ENCODE assay signal across 12 cellular contexts in the genomic region with DNA sequence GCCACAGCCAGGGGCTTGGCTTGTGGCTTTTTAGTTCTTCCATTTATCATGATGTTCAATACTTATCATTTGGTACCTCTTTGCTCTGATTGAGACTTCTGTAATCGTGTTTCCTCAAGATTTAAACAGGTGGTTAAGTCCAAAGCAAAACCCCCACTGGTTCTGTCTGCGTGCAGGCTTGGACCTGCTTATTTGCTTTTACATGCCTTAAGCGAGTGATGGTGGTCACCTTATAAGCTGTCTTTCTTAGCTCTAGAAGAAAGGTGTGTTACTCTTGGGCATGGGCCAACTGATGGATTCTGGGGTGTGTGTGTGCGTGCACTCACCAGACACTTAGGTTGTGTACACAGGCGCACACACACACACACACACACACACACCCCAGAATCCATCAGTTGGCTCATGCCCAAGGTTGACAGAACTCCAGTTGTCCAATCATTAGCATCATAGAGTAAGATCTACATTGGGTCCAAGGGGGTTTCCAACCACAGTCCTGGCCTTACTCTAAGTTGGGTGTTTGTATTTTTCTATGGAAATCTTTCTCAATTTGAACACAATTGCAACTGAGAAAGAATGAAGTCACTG. TPM values are rescaled to one million over a fixed set of nuclear protein-coding genes. Genes with fewer than 3 reads are reported as not detected.
A peak's percentile ranks its signal among the peaks of the same experiment; 100 is the strongest.
DNase-seq lines count a peak whose midpoint lies in the region; ATAC-seq and TF ChIP-seq lines count a peak whose summit lies in the region.
"Had no signal": no experiment of that assay in that cellular context is flagged by ENCODE, and none has a peak within 500 bp of the region (broad histone marks: within the 10 kb centered on the region; RNA-seq: fewer than 3 reads in every experiment).

No MANE protein-coding gene starts in this region.

- ATAC-seq in natural killer cell (no peak), HG03108 (IDR thresholded peaks at IDR 0.05; ENCODE audit: unreplicated experiment) (no peak)
- ATAC-seq in natural killer cell treated with Interleukin-12 subunit alpha and Interleukin-12 subunit beta and Interleukin-15 and Interleukin-18, amount 100 ng/mL, for 72 hours, result no peak

- no peaks in the 10 kb centered on the region for H3K36me3 Mint-ChIP-seq in natural killer cell
- H3K36me3 Mint-ChIP-seq in natural killer cell treated with Interleukin-12 subunit alpha and Interleukin-12 subunit beta and Interleukin-15 and Interleukin-18, amount 100 ng/mL, for 72 hours, result no peaks in the 10 kb centered on the region
- peaks cover 8% of the 10 kb centered on the region for H3K36me3 Mint-ChIP-seq in dendritic cell treated with granulocyte-macrophage colony-stimulating factor and Interleukin-4, amounts not matched to agents 40 ng/mL and 50 ng/mL, for 4 days (ENCODE audit: low read depth)
- H3K36me3 Mint-ChIP-seq in nephron (ENCODE audit: low read depth), result no peaks in the 10 kb centered on the region

- H3K4me3 Mint-ChIP-seq in natural killer cell (peak overlapping the region; percentile 25), nephron (peak overlapping the region; percentile 68 to 79 (median 74))
- H3K4me3 Mint-ChIP-seq in natural killer cell treated with Interleukin-12 subunit alpha and Interleukin-12 subunit beta and Interleukin-15 and Interleukin-18, amount 100 ng/mL, for 72 hours, result no peak overlapping the region
- peak overlapping the region; percentile 73 for H3K4me3 Mint-ChIP-seq in dendritic cell treated with granulocyte-macrophage colony-stimulating factor and Interleukin-4, amounts not matched to agents 40 ng/mL and 50 ng/mL, for 4 days

- no peak for TF ChIP-seq CTCF in natural killer cell (IDR thresholded peaks at IDR 0.05)
- no peak for TF ChIP-seq CTCF in nephron (IDR thresholded peaks at IDR 0.05; ENCODE audit: unreplicated experiment in 3 of 3)

- H3K4me1 Mint-ChIP-seq in natural killer cell, result peaks cover 0 to 4% of the 10 kb centered on the region in 2 donors
- no peaks in the 10 kb centered on the region for H3K4me1 Mint-ChIP-seq in natural killer cell treated with Interleukin-12 subunit alpha and Interleukin-12 subunit beta and Interleukin-15 and Interleukin-18, amount 100 ng/mL, for 72 hours (ENCODE audit: low read depth in 2 of 2)
- peaks cover 70% of the 10 kb centered on the region for H3K4me1 Mint-ChIP-seq in dendritic cell treated with granulocyte-macrophage colony-stimulating factor and Interleukin-4, amounts not matched to agents 40 ng/mL and 50 ng/mL, for 4 days (ENCODE audit: low read depth)
- H3K4me1 Mint-ChIP-seq in nephron, result peaks cover 31% of the 10 kb centered on the region

- intact Hi-C loops in natural killer cell (cut with micrococcal nuclease), result no loop called here
- intact Hi-C loops in dendritic cell treated with granulocyte-macrophage colony-stimulating factor and Interleukin-4, amounts not matched to agents 40 ng/mL and 50 ng/mL, for 4 days (cut with micrococcal nuclease), result no loop called here

- H3K27ac Mint-ChIP-seq in natural killer cell, result no peak overlapping the region
- H3K27ac Mint-ChIP-seq in natural killer cell treated with Interleukin-12 subunit alpha and Interleukin-12 subunit beta and Interleukin-15 and Interleukin-18, amount 100 ng/mL, for 72 hours, result no peak overlapping the region
- peak overlapping the region; percentile 98 for H3K27ac Mint-ChIP-seq in dendritic cell treated with granulocyte-macrophage colony-stimulating factor and Interleukin-4, amounts not matched to agents 40 ng/mL and 50 ng/mL, for 4 days
- H3K27ac Mint-ChIP-seq in nephron, result no peak overlapping the region

- DNase-seq in natural killer cell, result no peak
- no peak for DNase-seq in natural killer cell treated with Interleukin-12 subunit alpha and Interleukin-12 subunit beta and Interleukin-15 and Interleukin-18, amount 100 ng/mL, for 72 hours (ENCODE audit: low spot score)
- DNase-seq in DMS79 treated with DMSO at 0.1 percent for 48 hours (lab: John Stamatoyannopoulos, UW), result no peak
- no peak for DNase-seq in activated CD4-positive, alpha-beta T cell treated with anti-CD3 and anti-CD28 coated beads, Interleukin-2, amount 50 U/mL, for 1 hour
- no peak for DNase-seq in activated T-cell treated with anti-CD3 and anti-CD28 coated beads, Interleukin-2, amount 50 U/mL, for 48 hours
- DNase-seq: erythroblast; KG1; stimulated activated CD4-positive, alpha-beta T cell treated with anti-CD3 and anti-CD28 coated beads, Interleukin-15, amount 100 ng/mL, for 24 hours had no signal

- no peaks in the 10 kb centered on the region for H3K9me3 Mint-ChIP-seq in natural killer cell
- no peaks in the 10 kb centered on the region for H3K9me3 Mint-ChIP-seq in natural killer cell treated with Interleukin-12 subunit alpha and Interleukin-12 subunit beta and Interleukin-15 and Interleukin-18, amount 100 ng/mL, for 72 hours
- no peaks in the 10 kb centered on the region for H3K9me3 Mint-ChIP-seq in dendritic cell treated with granulocyte-macrophage colony-stimulating factor and Interleukin-4, amounts not matched to agents 40 ng/mL and 50 ng/mL, for 4 days
- no peaks in the 10 kb centered on the region for H3K9me3 Mint-ChIP-seq in nephron

- peaks cover 33 to 54% of the 10 kb centered on the region in 2 donors for H3K27me3 Mint-ChIP-seq in natural killer cell (ENCODE audit: low read depth in 2 of 2)
- peaks cover 29 to 38% of the 10 kb centered on the region in 2 donors for H3K27me3 Mint-ChIP-seq in natural killer cell treated with Interleukin-12 subunit alpha and Interleukin-12 subunit beta and Interleukin-15 and Interleukin-18, amount 100 ng/mL, for 72 hours
- peaks cover 19% of the 10 kb centered on the region for H3K27me3 Mint-ChIP-seq in dendritic cell treated with granulocyte-macrophage colony-stimulating factor and Interleukin-4, amounts not matched to agents 40 ng/mL and 50 ng/mL, for 4 days
- H3K27me3 Mint-ChIP-seq in nephron (ENCODE audit: low read depth), result peaks cover 36% of the 10 kb centered on the region

RNA-seq across cellular contexts. Expression of gene MYZAP, which starts 1.2 kb away (rescaled TPM):
- total RNA-seq in natural killer cell, result not detected
- not detected for total RNA-seq in natural killer cell treated with Interleukin-12 subunit alpha and Interleukin-12 subunit beta and Interleukin-15 and Interleukin-18, amount 100 ng/mL, for 72 hours
- total RNA-seq: activated CD8-positive, alpha-beta memory T cell treated with anti-CD3 and anti-CD28 coated beads for 36 hours had no signal
